8 cellular contexts compared by ENCODE assay signal in genomic region chrX:75156537-75156945, GRCh38. TPM values are rescaled to one million over a fixed set of nuclear protein-coding genes. Genes with fewer than 3 reads are reported as not detected.
DNase-seq lines count a peak whose midpoint lies in the region; ATAC-seq, FAIRE-seq and TF ChIP-seq lines count a peak whose summit lies in the region.

No MANE protein-coding gene starts in this region.

- peak; percentile 82 for FAIRE-seq in colon (lab: Jason Lieb, UNC)

- 6 to 28% methylated on average over 7 of the region's 7 CpGs for WGBS in upper lobe of left lung, 2 donors

- no peaks in the 10 kb centered on the region for H3K27me3 ChIP-seq in upper lobe of left lung

- TF ChIP-seq CTCF in 22Rv1 (IDR thresholded peaks at IDR 0.05): no peak
- TF ChIP-seq CTCF in GM12864 (IDR thresholded peaks at IDR 0.05; ENCODE audit: low read depth, low read length, missing control alignments): no peak
- no peak for TF ChIP-seq CTCF in upper lobe of left lung (IDR thresholded peaks at IDR 0.05)

- H3K27ac ChIP-seq in 22Rv1 (peak overlapping the region; percentile 72), upper lobe of left lung (peak overlapping the region; percentile 69 to 81 (median 78))

- H3K36me3 ChIP-seq in upper lobe of left lung: no peaks in the 10 kb centered on the region

- no peak for TF ChIP-seq POLR2A in upper lobe of left lung (IDR thresholded peaks at IDR 0.05)

- H3K4me3 ChIP-seq in GM12864 (ENCODE audit: low read depth, low read length): peak overlapping the region; percentile 54
- H3K4me3 ChIP-seq in upper lobe of left lung: peak overlapping the region; percentile 38 to 72 (median 56)

- no peak for DNase-seq in GM12864 (ENCODE audit: low read depth)
- peak; percentile 65 for DNase-seq in NOMO-1 treated with DMSO at 0.1 percent for 48 hours (lab: John Stamatoyannopoulos, UW; ENCODE audit: unreplicated experiment)
- DNase-seq in medulla oblongata (ENCODE audit: extremely low spot score): peak; percentile 20
- no peak for DNase-seq in upper lobe of left lung
- no peak for DNase-seq in NCI-H345 (lab: John Stamatoyannopoulos, UW)
- no peak for DNase-seq in iPS-NIHi11 (ENCODE audit: low spot score)

- ATAC-seq in upper lobe of left lung (ENCODE audit: low FRiP score in 2 of 2): peak in 1 of 2 donors; percentile 61

- no peak for TF ChIP-seq EP300 in upper lobe of left lung (IDR thresholded peaks at IDR 0.05)

- H3K4me1 ChIP-seq in upper lobe of left lung: peaks cover 0 to 7% (median 5%) of the 10 kb centered on the region in 4 donors

- no peaks in the 10 kb centered on the region for H3K9me3 ChIP-seq in upper lobe of left lung

RNA-seq across cellular contexts. Expression of gene ABCB7, which starts 0.5 kb away (rescaled TPM):
- 10 to 100 TPM; 22.1 to 59.8 (median 41.5) TPM for total RNA-seq in upper lobe of left lung

Comparison
In these comparisons a context has a peak if more than half of its experiments do, and no peak if none do; other contexts are left out.
1. DNase-seq: peak in NOMO-1 treated with DMSO at 0.1 percent for 48 hours (single experiment) and medulla oblongata (single experiment); none in GM12864 (single experiment), upper lobe of left lung (0 of 2), NCI-H345 (single experiment) and iPS-NIHi11 (single experiment).